ENCODE assay signal across 14 cellular contexts in genomic region chr14:36256131-36256801, GRCh38.
A peak's percentile ranks its signal among the peaks of the same experiment; 100 is the strongest.
DNase-seq lines count a peak whose midpoint lies in the region; ATAC-seq and TF ChIP-seq lines count a peak whose summit lies in the region.
"Had no signal": no experiment of that assay in that cellular context is flagged by ENCODE, and none has a peak within 500 bp of the region (broad histone marks: within the 10 kb centered on the region; RNA-seq: fewer than 3 reads in every experiment).

No MANE protein-coding gene starts in this region.

- peaks cover 4% of the 10 kb centered on the region for H3K27me3 ChIP-seq in gastroesophageal sphincter
- no peaks in the 10 kb centered on the region for H3K27me3 ChIP-seq in stomach

- H3K27ac Mint-ChIP-seq in nephron progenitor cell, result no peak overlapping the region
- H3K27ac Mint-ChIP-seq: activated naive CD4-positive, alpha-beta T cell treated with anti-CD3 and anti-CD28 coated beads, Interleukin-2, amount 10 ng/mL, durations not matched to agents 7 days and 5 days; CD4-positive, alpha-beta memory T cell; type B pancreatic cell had no signal

- H3K9me3 ChIP-seq in gastroesophageal sphincter (no peaks in the 10 kb centered on the region), stomach (no peaks in the 10 kb centered on the region)
- H3K9me3 ChIP-seq: psoas muscle had no signal

- no peak overlapping the region for H3K27ac ChIP-seq in gastroesophageal sphincter
- H3K27ac ChIP-seq in stomach, result peak overlapping the region in 4 of 5 donors; percentile 41 to 75 (median 56)
- H3K27ac ChIP-seq: psoas muscle had no signal

- H3K4me3 Mint-ChIP-seq in nephron progenitor cell, result no peak overlapping the region
- H3K4me3 Mint-ChIP-seq: activated naive CD4-positive, alpha-beta T cell treated with anti-CD3 and anti-CD28 coated beads, Interleukin-2, amount 10 ng/mL, durations not matched to agents 7 days and 5 days; CD4-positive, alpha-beta memory T cell; type B pancreatic cell had no signal

- peaks cover 11% of the 10 kb centered on the region for H3K4me1 Mint-ChIP-seq in nephron progenitor cell
- H3K4me1 Mint-ChIP-seq: activated naive CD4-positive, alpha-beta T cell treated with anti-CD3 and anti-CD28 coated beads, Interleukin-2, amount 10 ng/mL, durations not matched to agents 7 days and 5 days; CD4-positive, alpha-beta memory T cell had no signal

- TF ChIP-seq CTCF in gastroesophageal sphincter (IDR thresholded peaks at IDR 0.05), result no peak
- no peak for TF ChIP-seq CTCF in stomach (IDR thresholded peaks at IDR 0.05)
- no peak for TF ChIP-seq CTCF in nephron progenitor cell (IDR thresholded peaks at IDR 0.05)

- H3K4me3 ChIP-seq in gastroesophageal sphincter (no peak overlapping the region), stomach (no peak overlapping the region)
- H3K4me3 ChIP-seq: psoas muscle had no signal

- H3K4me1 ChIP-seq in gastroesophageal sphincter, result no peaks in the 10 kb centered on the region
- peaks cover 0 to 11% (median 9%) of the 10 kb centered on the region in 4 donors for H3K4me1 ChIP-seq in stomach
- H3K4me1 ChIP-seq: psoas muscle had no signal

- H3K27me3 Mint-ChIP-seq in nephron progenitor cell (ENCODE audit: low read depth, poor library complexity), result peaks cover 5% of the 10 kb centered on the region

- H3K36me3 Mint-ChIP-seq in nephron progenitor cell (ENCODE audit: low read depth), result no peaks in the 10 kb centered on the region
- H3K36me3 Mint-ChIP-seq: activated naive CD4-positive, alpha-beta T cell treated with anti-CD3 and anti-CD28 coated beads, Interleukin-2, amount 10 ng/mL, durations not matched to agents 7 days and 5 days; CD4-positive, alpha-beta memory T cell; type B pancreatic cell had no signal

- DNase-seq in Kasumi-1 (lab: John Stamatoyannopoulos, UW), result peak; percentile 73 to 80
- DNase-seq in SKM-1 (lab: John Stamatoyannopoulos, UW; ENCODE audit: unreplicated experiment), result peak; percentile 36
- peak; percentile 65 for DNase-seq in stomach
- no peak for DNase-seq in NCI-H345 (lab: John Stamatoyannopoulos, UW)
- DNase-seq in nephron progenitor cell, result no peak
- DNase-seq: activated naive CD4-positive, alpha-beta T cell treated with anti-CD3 and anti-CD28 coated beads, Interleukin-2, amount 10 ng/mL, durations not matched to agents 7 days and 5 days; caudate nucleus; CD4-positive, alpha-beta memory T cell; head of caudate nucleus; NCI-H1092 treated with DMSO at 0.1 percent for 48 hours; psoas muscle had no signal

- peak; percentile 76 for ATAC-seq in gastroesophageal sphincter
- no peak for ATAC-seq in HG02938 (IDR thresholded peaks at IDR 0.05; ENCODE audit: unreplicated experiment)

- TF ChIP-seq POLR2A in gastroesophageal sphincter (IDR thresholded peaks at IDR 0.05) (no peak), stomach (IDR thresholded peaks at IDR 0.05) (no peak)

- H3K36me3 ChIP-seq in gastroesophageal sphincter (no peaks in the 10 kb centered on the region), stomach (no peaks in the 10 kb centered on the region)

- TF ChIP-seq EP300 in gastroesophageal sphincter (IDR thresholded peaks at IDR 0.05) (no peak), stomach (IDR thresholded peaks at IDR 0.05) (no peak)

- no peaks in the 10 kb centered on the region for H3K9me3 Mint-ChIP-seq in nephron progenitor cell
- H3K9me3 Mint-ChIP-seq: activated naive CD4-positive, alpha-beta T cell treated with anti-CD3 and anti-CD28 coated beads, Interleukin-2, amount 10 ng/mL, durations not matched to agents 7 days and 5 days; CD4-positive, alpha-beta memory T cell; type B pancreatic cell had no signal

- intact Hi-C loops in stomach (cut with DNase I; ENCODE audit: low total_unique reads), result no loop called here

- 25 to 39% methylated on average over 6 to 7 of the region's 7 CpGs for WGBS in gastroesophageal sphincter (ENCODE audit: low coverage in 1 of 2), 2 donors
- WGBS in stomach, 5 donors, result 15 to 31% (median 25%) methylated on average over 7 of the region's 7 CpGs

Comparison
In these comparisons a context has a peak if more than half of its experiments do, and no peak if none do; other contexts are left out.
1. DNase-seq: peak in Kasumi-1 (2 of 2), SKM-1 (single experiment) and stomach (single experiment); none in NCI-H345 (single experiment) and nephron progenitor cell (single experiment).
2. H3K27ac ChIP-seq: peak in stomach (4 of 5); none in gastroesophageal sphincter (0 of 4).